Comparison of ENCODE assay signal across 35 cellular contexts in the genomic region with DNA sequence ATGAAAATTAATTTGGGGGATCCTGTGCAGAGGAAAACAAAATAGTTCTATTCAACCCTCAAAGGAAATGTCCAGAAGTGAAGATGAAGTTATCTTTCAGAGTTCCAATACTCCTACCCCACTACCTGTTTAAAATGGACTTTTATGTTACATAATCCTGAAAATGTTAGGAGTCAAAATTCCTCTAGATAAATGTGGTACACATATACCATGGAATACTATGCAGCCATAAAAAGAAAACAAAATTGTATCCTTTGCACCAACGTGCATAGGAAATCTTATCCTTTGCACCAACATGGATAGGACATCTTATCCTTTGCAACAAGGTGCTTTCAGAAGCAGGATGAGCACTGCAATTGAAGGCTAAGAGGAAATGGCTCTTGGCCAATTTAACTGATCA.
"Had no signal": no experiment of that assay in that cellular context is flagged by ENCODE, and none has a peak within 500 bp of the region (broad histone marks: within the 10 kb centered on the region; RNA-seq: fewer than 3 reads in every experiment).

No MANE protein-coding gene starts in this region.

- H3K36me3 ChIP-seq: MG63 had no signal

- H3K4me2 ChIP-seq: KMS-11 had no signal

- DNase-seq: Karpas-422, Kasumi-1, MG63, MM.1S, MV-4-11, NCI-H1048, NCI-H1092, NCI-H1092 treated with DMSO at 0.1 percent for 48 hours, NCI-H1105, NCI-H1105 treated with DMSO at 0.1 percent for 48 hours, NCI-H1417, NCI-H1417 treated with DMSO at 0.1 percent for 48 hours, NCI-H1436, NCI-H1436 treated with DMSO at 0.1 percent for 48 hours, NCI-H146, NCI-H1694, NCI-H1694 treated with DMSO at 0.1 percent for 48 hours, NCI-H187, NCI-H187 treated with DMSO at 0.1 percent for 48 hours, NCI-H1930, NCI-H2029, NCI-H2029 treated with DMSO at 0.1 percent for 48 hours, NCI-H2081, NCI-H2081 treated with DMSO at 0.1 percent for 48 hours, NCI-H2107, NCI-H2171, NCI-H2171 treated with DMSO at 0.1 percent for 48 hours, NCI-H2227 treated with DMSO at 0.1 percent for 48 hours, NCI-H226, NCI-H345, NCI-H446, NCI-H446 treated with DMSO at 0.1 percent for 48 hours, NCI-H510A, NCI-H510A treated with DMSO at 0.1 percent for 48 hours had no signal

- H3K4me3 ChIP-seq: MG63 had no signal

- H3K27me3 ChIP-seq: MG63 had no signal

- H3K9ac ChIP-seq: KMS-11 had no signal

- H3K9me3 ChIP-seq: MG63 had no signal

- H3K27ac ChIP-seq: KMS-11 had no signal
